In the genomic region with DNA sequence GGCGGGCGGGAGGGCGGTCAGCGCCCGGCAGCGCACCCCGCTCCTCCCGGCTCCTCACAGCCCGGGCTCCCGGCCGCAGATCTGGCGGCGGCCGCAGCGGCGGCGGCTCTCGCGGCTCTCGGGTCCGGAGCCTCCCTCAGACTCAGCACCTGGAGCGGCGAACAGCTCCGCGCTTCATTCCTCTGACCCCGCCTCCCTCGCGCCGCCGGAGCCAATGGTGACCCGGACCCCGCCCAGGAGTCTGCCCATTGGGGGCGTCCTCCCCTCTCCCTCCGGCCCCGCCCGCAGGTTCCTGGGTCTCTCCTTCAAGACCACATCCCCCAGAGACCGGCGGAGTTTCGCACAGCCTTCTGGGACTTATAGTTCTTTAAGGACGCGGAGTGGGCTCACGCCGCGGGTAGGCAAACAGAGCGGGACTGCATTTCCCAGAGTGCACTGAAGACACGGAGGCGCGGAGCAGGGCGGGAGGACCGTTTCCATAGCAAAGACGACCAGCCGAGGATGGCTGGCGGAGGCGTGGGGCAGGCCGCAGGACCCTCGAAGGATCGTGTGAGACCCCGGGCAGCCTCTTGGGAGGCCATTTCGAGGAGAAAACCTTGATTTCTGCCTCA, we compare ENCODE assay signal across 1 cellular context.
TF ChIP-seq lines count a peak whose summit lies in the region.

A gene (minus strand): TSS at position 149 of the 611 bp plus-strand sequence. CDS start 76,327 bp downstream, outside the sequence.

TF ChIP-seq in HEK293, 187 proteins besides CTCF, POLR2A, EP300 and RAD21 (continued from another document and continues in another):
- no peak for TF ChIP-seq ZBTB8A (tag by site-specific recombination; IDR thresholded peaks at IDR 0.05)
- TF ChIP-seq GLIS1 (tag by site-specific recombination; IDR thresholded peaks at IDR 0.05), result peak; percentile 48; the same call in 1 of the 2 replicates
- no peak for TF ChIP-seq ZNF792 (tag by site-specific recombination; IDR thresholded peaks at IDR 0.05)
- peak; percentile 87 for TF ChIP-seq SP2 (tag by site-specific recombination; IDR thresholded peaks at IDR 0.05)
- TF ChIP-seq ZNF600 (tag by site-specific recombination; IDR thresholded peaks at IDR 0.05), result 0 out of 2 replicates have a peak, but pooled peaks have one; percentile 17
- TF ChIP-seq GFI1B (tag by site-specific recombination; IDR thresholded peaks at IDR 0.05), result no peak
- no peak for TF ChIP-seq BCL11B (tag by site-specific recombination; IDR thresholded peaks at IDR 0.05; ENCODE audit: low read depth)
- TF ChIP-seq, protein P1, sequence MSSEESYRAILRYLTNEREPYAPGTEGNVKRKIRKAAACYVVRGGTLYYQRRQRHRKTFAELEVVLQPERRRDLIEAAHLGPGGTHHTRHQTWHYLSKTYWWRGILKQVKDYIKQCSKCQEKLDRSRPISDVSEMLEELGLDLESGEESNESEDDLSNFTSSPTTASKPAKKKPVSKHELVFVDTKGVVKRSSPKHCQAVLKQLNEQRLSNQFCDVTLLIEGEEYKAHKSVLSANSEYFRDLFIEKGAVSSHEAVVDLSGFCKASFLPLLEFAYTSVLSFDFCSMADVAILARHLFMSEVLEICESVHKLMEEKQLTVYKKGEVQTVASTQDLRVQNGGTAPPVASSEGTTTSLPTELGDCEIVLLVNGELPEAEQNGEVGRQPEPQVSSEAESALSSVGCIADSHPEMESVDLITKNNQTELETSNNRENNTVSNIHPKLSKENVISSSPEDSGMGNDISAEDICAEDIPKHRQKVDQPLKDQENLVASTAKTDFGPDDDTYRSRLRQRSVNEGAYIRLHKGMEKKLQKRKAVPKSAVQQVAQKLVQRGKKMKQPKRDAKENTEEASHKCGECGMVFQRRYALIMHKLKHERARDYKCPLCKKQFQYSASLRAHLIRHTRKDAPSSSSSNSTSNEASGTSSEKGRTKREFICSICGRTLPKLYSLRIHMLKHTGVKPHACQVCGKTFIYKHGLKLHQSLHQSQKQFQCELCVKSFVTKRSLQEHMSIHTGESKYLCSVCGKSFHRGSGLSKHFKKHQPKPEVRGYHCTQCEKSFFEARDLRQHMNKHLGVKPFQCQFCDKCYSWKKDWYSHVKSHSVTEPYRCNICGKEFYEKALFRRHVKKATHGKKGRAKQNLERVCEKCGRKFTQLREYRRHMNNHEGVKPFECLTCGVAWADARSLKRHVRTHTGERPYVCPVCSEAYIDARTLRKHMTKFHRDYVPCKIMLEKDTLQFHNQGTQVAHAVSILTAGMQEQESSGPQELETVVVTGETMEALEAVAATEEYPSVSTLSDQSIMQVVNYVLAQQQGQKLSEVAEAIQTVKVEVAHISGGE (tag by site-specific recombination; conservative IDR thresholded peaks at IDR 0.05; ENCODE audit: low read depth), result no peak
- TF ChIP-seq ZNF341 (tag by site-specific recombination; IDR thresholded peaks at IDR 0.05; ENCODE audit: low read depth), result peak; percentile 19; the same call in 1 of the 2 replicates
- TF ChIP-seq, protein P2, sequence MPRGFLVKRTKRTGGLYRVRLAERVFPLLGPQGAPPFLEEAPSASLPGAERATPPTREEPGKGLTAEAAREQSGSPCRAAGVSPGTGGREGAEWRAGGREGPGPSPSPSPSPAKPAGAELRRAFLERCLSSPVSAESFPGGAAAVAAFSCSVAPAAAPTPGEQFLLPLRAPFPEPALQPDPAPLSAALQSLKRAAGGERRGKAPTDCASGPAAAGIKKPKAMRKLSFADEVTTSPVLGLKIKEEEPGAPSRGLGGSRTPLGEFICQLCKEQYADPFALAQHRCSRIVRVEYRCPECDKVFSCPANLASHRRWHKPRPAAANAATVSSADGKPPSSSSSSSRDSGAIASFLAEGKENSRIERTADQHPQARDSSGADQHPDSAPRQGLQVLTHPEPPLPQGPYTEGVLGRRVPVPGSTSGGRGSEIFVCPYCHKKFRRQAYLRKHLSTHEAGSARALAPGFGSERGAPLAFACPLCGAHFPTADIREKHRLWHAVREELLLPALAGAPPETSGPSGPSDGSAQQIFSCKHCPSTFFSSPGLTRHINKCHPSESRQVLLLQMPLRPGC (tag by site-specific recombination; IDR thresholded peaks at IDR 0.05), result no peak
- TF ChIP-seq ZNF776 (tag by site-specific recombination; IDR thresholded peaks at IDR 0.05; ENCODE audit: borderline replicate concordance), result no peak
- TF ChIP-seq, protein P3, sequence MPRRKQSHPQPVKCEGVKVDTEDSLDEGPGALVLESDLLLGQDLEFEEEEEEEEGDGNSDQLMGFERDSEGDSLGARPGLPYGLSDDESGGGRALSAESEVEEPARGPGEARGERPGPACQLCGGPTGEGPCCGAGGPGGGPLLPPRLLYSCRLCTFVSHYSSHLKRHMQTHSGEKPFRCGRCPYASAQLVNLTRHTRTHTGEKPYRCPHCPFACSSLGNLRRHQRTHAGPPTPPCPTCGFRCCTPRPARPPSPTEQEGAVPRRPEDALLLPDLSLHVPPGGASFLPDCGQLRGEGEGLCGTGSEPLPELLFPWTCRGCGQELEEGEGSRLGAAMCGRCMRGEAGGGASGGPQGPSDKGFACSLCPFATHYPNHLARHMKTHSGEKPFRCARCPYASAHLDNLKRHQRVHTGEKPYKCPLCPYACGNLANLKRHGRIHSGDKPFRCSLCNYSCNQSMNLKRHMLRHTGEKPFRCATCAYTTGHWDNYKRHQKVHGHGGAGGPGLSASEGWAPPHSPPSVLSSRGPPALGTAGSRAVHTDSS (tag by site-specific recombination; IDR thresholded peaks at IDR 0.05), result no peak
- TF ChIP-seq, protein P4, sequence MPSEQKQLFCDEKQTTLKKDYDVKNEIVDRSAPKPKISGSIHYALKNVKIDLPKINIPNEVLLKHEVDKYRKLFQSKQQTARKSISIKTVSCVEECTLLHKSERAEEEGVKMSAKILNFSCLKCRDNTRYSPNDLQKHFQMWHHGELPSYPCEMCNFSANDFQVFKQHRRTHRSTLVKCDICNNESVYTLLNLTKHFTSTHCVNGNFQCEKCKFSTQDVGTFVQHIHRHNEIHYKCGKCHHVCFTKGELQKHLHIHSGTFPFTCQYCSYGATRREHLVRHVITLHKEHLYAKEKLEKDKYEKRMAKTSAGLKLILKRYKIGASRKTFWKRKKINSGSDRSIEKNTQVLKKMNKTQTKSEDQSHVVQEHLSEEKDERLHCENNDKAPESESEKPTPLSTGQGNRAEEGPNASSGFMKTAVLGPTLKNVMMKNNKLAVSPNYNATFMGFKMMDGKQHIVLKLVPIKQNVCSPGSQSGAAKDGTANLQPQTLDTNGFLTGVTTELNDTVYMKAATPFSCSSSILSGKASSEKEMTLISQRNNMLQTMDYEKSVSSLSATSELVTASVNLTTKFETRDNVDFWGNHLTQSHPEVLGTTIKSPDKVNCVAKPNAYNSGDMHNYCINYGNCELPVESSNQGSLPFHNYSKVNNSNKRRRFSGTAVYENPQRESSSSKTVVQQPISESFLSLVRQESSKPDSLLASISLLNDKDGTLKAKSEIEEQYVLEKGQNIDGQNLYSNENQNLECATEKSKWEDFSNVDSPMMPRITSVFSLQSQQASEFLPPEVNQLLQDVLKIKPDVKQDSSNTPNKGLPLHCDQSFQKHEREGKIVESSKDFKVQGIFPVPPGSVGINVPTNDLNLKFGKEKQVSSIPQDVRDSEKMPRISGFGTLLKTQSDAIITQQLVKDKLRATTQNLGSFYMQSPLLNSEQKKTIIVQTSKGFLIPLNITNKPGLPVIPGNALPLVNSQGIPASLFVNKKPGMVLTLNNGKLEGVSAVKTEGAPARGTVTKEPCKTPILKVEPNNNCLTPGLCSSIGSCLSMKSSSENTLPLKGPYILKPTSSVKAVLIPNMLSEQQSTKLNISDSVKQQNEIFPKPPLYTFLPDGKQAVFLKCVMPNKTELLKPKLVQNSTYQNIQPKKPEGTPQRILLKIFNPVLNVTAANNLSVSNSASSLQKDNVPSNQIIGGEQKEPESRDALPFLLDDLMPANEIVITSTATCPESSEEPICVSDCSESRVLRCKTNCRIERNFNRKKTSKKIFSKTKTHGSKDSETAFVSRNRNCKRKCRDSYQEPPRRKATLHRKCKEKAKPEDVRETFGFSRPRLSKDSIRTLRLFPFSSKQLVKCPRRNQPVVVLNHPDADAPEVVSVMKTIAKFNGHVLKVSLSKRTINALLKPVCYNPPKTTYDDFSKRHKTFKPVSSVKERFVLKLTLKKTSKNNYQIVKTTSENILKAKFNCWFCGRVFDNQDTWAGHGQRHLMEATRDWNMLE (tag by site-specific recombination; conservative IDR thresholded peaks at IDR 0.05; ENCODE audit: low read depth), result no peak
- no peak for TF ChIP-seq ZNF133 (tag by site-specific recombination; IDR thresholded peaks at IDR 0.05)
- no peak for TF ChIP-seq ZNF211 (tag by site-specific recombination; IDR thresholded peaks at IDR 0.05; ENCODE audit: low read depth)
- no peak for TF ChIP-seq ZNF121 (tag by site-specific recombination; IDR thresholded peaks at IDR 0.05)
- no peak for TF ChIP-seq HOXC10 (CRISPR knock-in tag; IDR thresholded peaks at IDR 0.05)
- TF ChIP-seq, protein P5, sequence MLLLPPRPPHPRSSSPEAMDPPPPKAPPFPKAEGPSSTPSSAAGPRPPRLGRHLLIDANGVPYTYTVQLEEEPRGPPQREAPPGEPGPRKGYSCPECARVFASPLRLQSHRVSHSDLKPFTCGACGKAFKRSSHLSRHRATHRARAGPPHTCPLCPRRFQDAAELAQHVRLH (tag by site-specific recombination; IDR thresholded peaks at IDR 0.05), result peak; percentile 8; the same call in 1 of the 2 replicates
- TF ChIP-seq, protein P6, sequence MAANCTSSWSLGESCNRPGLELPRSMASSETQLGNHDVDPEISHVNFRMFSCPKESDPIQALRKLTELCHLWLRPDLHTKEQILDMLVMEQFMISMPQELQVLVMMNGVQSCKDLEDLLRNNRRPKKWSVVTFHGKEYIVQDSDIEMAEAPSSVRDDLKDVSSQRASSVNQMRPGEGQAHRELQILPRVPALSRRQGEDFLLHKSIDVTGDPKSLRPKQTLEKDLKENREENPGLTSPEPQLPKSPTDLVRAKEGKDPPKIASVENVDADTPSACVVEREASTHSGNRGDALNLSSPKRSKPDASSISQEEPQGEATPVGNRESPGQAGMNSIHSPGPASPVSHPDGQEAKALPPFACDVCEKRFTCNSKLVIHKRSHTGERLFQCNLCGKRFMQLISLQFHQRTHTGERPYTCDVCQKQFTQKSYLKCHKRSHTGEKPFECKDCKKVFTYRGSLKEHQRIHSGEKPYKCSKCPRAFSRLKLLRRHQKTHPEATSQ (tag by site-specific recombination; IDR thresholded peaks at IDR 0.05), result no peak
- TF ChIP-seq, protein P7, sequence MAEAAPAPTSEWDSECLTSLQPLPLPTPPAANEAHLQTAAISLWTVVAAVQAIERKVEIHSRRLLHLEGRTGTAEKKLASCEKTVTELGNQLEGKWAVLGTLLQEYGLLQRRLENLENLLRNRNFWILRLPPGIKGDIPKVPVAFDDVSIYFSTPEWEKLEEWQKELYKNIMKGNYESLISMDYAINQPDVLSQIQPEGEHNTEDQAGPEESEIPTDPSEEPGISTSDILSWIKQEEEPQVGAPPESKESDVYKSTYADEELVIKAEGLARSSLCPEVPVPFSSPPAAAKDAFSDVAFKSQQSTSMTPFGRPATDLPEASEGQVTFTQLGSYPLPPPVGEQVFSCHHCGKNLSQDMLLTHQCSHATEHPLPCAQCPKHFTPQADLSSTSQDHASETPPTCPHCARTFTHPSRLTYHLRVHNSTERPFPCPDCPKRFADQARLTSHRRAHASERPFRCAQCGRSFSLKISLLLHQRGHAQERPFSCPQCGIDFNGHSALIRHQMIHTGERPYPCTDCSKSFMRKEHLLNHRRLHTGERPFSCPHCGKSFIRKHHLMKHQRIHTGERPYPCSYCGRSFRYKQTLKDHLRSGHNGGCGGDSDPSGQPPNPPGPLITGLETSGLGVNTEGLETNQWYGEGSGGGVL (tag by site-specific recombination; IDR thresholded peaks at IDR 0.05), result no peak
- TF ChIP-seq EGR2 (tag by site-specific recombination; IDR thresholded peaks at IDR 0.05; ENCODE audit: low read depth), result peak; percentile 53; the same call in 1 of the 2 replicates
- TF ChIP-seq ZNF394 (tag by site-specific recombination; IDR thresholded peaks at IDR 0.05; ENCODE audit: borderline replicate concordance), result no peak
- no peak for TF ChIP-seq ZNF16 (tag by site-specific recombination; IDR thresholded peaks at IDR 0.05; ENCODE audit: low read depth)
- TF ChIP-seq, protein P8, sequence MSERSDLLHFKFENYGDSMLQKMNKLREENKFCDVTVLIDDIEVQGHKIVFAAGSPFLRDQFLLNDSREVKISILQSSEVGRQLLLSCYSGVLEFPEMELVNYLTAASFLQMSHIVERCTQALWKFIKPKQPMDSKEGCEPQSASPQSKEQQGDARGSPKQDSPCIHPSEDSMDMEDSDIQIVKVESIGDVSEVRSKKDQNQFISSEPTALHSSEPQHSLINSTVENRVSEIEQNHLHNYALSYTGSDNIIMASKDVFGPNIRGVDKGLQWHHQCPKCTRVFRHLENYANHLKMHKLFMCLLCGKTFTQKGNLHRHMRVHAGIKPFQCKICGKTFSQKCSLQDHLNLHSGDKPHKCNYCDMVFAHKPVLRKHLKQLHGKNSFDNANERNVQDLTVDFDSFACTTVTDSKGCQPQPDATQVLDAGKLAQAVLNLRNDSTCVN (tag by site-specific recombination; optimal IDR thresholded peaks at IDR 0.05), result peak; percentile 56
- TF ChIP-seq ZNF24 (tag by site-specific recombination; IDR thresholded peaks at IDR 0.05), result no peak
- TF ChIP-seq SP7 (tag by site-specific recombination; IDR thresholded peaks at IDR 0.05), result no peak
- no peak for TF ChIP-seq ZNF596 (tag by site-specific recombination; IDR thresholded peaks at IDR 0.05)
- TF ChIP-seq ZNF324 (tag by site-specific recombination; IDR thresholded peaks at IDR 0.05), result no peak
- TF ChIP-seq ZFP69B (tag by site-specific recombination; IDR thresholded peaks at IDR 0.05), result no peak
- TF ChIP-seq, protein P9, sequence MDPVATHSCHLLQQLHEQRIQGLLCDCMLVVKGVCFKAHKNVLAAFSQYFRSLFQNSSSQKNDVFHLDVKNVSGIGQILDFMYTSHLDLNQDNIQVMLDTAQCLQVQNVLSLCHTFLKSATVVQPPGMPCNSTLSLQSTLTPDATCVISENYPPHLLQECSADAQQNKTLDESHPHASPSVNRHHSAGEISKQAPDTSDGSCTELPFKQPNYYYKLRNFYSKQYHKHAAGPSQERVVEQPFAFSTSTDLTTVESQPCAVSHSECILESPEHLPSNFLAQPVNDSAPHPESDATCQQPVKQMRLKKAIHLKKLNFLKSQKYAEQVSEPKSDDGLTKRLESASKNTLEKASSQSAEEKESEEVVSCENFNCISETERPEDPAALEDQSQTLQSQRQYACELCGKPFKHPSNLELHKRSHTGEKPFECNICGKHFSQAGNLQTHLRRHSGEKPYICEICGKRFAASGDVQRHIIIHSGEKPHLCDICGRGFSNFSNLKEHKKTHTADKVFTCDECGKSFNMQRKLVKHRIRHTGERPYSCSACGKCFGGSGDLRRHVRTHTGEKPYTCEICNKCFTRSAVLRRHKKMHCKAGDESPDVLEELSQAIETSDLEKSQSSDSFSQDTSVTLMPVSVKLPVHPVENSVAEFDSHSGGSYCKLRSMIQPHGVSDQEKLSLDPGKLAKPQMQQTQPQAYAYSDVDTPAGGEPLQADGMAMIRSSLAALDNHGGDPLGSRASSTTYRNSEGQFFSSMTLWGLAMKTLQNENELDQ (tag by site-specific recombination; IDR thresholded peaks at IDR 0.05; ENCODE audit: low read depth), result no peak
- TF ChIP-seq ZNF23 (tag by site-specific recombination; IDR thresholded peaks at IDR 0.05; ENCODE audit: borderline replicate concordance), result no peak
- TF ChIP-seq ZNF544 (tag by site-specific recombination; IDR thresholded peaks at IDR 0.05), result no peak
- TF ChIP-seq ZNF560 (tag by site-specific recombination; IDR thresholded peaks at IDR 0.05; ENCODE audit: borderline replicate concordance), result no peak
- TF ChIP-seq ZBTB17 (tag by site-specific recombination; IDR thresholded peaks at IDR 0.05), result peak; percentile 73
- no peak for TF ChIP-seq ZFP41 (tag by site-specific recombination; IDR thresholded peaks at IDR 0.05; ENCODE audit: borderline replicate concordance)
